Comparison of ENCODE assay signal across 9 cellular contexts in genomic region chr9:121529237-121529987, GRCh38. TPM values are rescaled to one million over a fixed set of nuclear protein-coding genes. Genes with fewer than 3 reads are reported as not detected.
DNase-seq lines count a peak whose midpoint lies in the region; ATAC-seq, FAIRE-seq and TF ChIP-seq lines count a peak whose summit lies in the region.
"Had no signal": no experiment of that assay in that cellular context is flagged by ENCODE, and none has a peak within 500 bp of the region (broad histone marks: within the 10 kb centered on the region; RNA-seq: fewer than 3 reads in every experiment).

No MANE protein-coding gene starts in this region.

- H3K14ac ChIP-seq in mesenchymal stem cell (ENCODE audit: low read length in 2 of 2): no peak overlapping the region

- no peaks in the 10 kb centered on the region for H3K36me3 ChIP-seq in mesenchymal stem cell (ENCODE audit: control insufficient read depth in 1 of 2, insufficient read depth in 2 of 2, low read depth in 1 of 2, low read length in 2 of 2)

- POLR2A ChIA-PET in A549 (lab: Yijun Ruan, JAX): no interaction called here

- H2AK5ac ChIP-seq in mesenchymal stem cell (ENCODE audit: low read length, severe bottlenecking): no peak overlapping the region

- FAIRE-seq in A549 (lab: Jason Lieb, UNC): no peak

- H3K9me3 Mint-ChIP-seq in type B pancreatic cell: no peaks in the 10 kb centered on the region

- no peak overlapping the region for H3K4me3 Mint-ChIP-seq in type B pancreatic cell
- H3K4me3 Mint-ChIP-seq: CD4-positive, CD25-positive, alpha-beta regulatory T cell had no signal

- peak overlapping the region; percentile 20 for H2AFZ ChIP-seq in mesenchymal stem cell (ENCODE audit: low read depth, low read length)

- 49% methylated on average over 10 of the region's 11 CpGs for WGBS in A549 (ENCODE audit: missing lambda C conversion rate)
- WGBS in mesenchymal stem cell: 47% methylated on average over 11 of the region's 11 CpGs

- H3K4me3 ChIP-seq in A549 (no peak overlapping the region), mesenchymal stem cell (ENCODE audit: insufficient read depth in 1 of 2, low read depth in 1 of 2, low read length in 2 of 2) (no peak overlapping the region)

- CTCF ChIA-PET in A549 (lab: Yijun Ruan, JAX): interaction anchor here (0.6 to 4.3 kb wide), 4 partner anchors 13 to 113 kb away, joined by 3 to 16 read pairs (median 4); no protein-coding TSS in a partner anchor

- H2BK120ac ChIP-seq in mesenchymal stem cell (ENCODE audit: low read depth, low read length): no peak overlapping the region

- H2BK15ac ChIP-seq in mesenchymal stem cell (ENCODE audit: low read depth, poor library complexity, severe bottlenecking): no peak overlapping the region

- H3K9me3 ChIP-seq in A549 (no peaks in the 10 kb centered on the region), mesenchymal stem cell (ENCODE audit: control insufficient read depth, low read length) (no peaks in the 10 kb centered on the region)

- peak overlapping the region; percentile 10 for H3K9ac ChIP-seq in mesenchymal stem cell (ENCODE audit: low read length)

- DNase-seq in A549 (ENCODE audit: low read depth in 1 of 2, low spot score in 1 of 2) (peak in 1 of 2 experiments; percentile 42), NCI-H1105 treated with DMSO at 0.1 percent for 48 hours (lab: John Stamatoyannopoulos, UW) (peak; percentile 9), epidermal melanocyte (ENCODE audit: insufficient read length, low spot score) (peak; percentile 70), mesenchymal stem cell (peak; percentile 63), NOMO-1 treated with dmso at 0.1 percent for 144 hours (lab: John Stamatoyannopoulos, UW; ENCODE audit: unreplicated experiment) (no peak), type B pancreatic cell (ENCODE audit: extremely low spot score, unreplicated experiment) (no peak), SHP77 treated with DMSO at 0.1 percent for 48 hours (lab: John Stamatoyannopoulos, UW) (no peak)
- DNase-seq: CD4-positive, CD25-positive, alpha-beta regulatory T cell had no signal

- H3K79me1 ChIP-seq in mesenchymal stem cell (replicated peaks; ENCODE audit: low read length, poor library complexity, severe bottlenecking): no peaks in the 10 kb centered on the region

- no peak overlapping the region for H2BK5ac ChIP-seq in mesenchymal stem cell (ENCODE audit: low read depth, low read length, poor library complexity, severe bottlenecking)

- no peak overlapping the region for H3K4ac ChIP-seq in mesenchymal stem cell (ENCODE audit: low read depth in 1 of 2, low read length in 2 of 2)

- no peak overlapping the region for H4K91ac ChIP-seq in mesenchymal stem cell (ENCODE audit: low read length)

- peaks cover 0 to 7% of the 10 kb centered on the region in 2 experiments for H3K27me3 ChIP-seq in mesenchymal stem cell (ENCODE audit: control insufficient read depth in 1 of 2, insufficient read depth in 1 of 2, low read length in 2 of 2)

- H3K4me1 Mint-ChIP-seq in type B pancreatic cell (ENCODE audit: unreplicated experiment): no peaks in the 10 kb centered on the region
- H3K4me1 Mint-ChIP-seq: CD4-positive, CD25-positive, alpha-beta regulatory T cell had no signal

- H3K27ac ChIP-seq in A549 (0 out of 6 replicates have a peak overlapping the region, but pooled peaks of 1 of the 2 experiments have one; percentile 4), mesenchymal stem cell (ENCODE audit: low read length, poor library complexity, severe bottlenecking) (no peak overlapping the region)

- no peaks in the 10 kb centered on the region for H3K36me3 Mint-ChIP-seq in type B pancreatic cell
- H3K36me3 Mint-ChIP-seq: CD4-positive, CD25-positive, alpha-beta regulatory T cell had no signal

- H3K27me3 Mint-ChIP-seq in type B pancreatic cell: no peaks in the 10 kb centered on the region

- H3K18ac ChIP-seq in mesenchymal stem cell (ENCODE audit: low read depth in 1 of 2, low read length in 2 of 2): no peak overlapping the region

- no peak overlapping the region for H3K4me2 ChIP-seq in A549
- no peak overlapping the region for H3K4me2 ChIP-seq in mesenchymal stem cell (ENCODE audit: low read length, poor library complexity, severe bottlenecking)

- no peak overlapping the region for H3K27ac Mint-ChIP-seq in type B pancreatic cell
- H3K27ac Mint-ChIP-seq: CD4-positive, CD25-positive, alpha-beta regulatory T cell had no signal

- H3K23ac ChIP-seq in mesenchymal stem cell (ENCODE audit: low read length in 2 of 2): no peak overlapping the region

- H3K4me1 ChIP-seq in A549: no peaks in the 10 kb centered on the region
- peaks cover 3% of the 10 kb centered on the region for H3K4me1 ChIP-seq in mesenchymal stem cell (ENCODE audit: control insufficient read depth, insufficient read depth, low read depth, low read length)

- TF ChIP-seq EP300 in A549 (IDR thresholded peaks at IDR 0.05): no peak

- no peak for TF ChIP-seq CTCF in A549 (IDR thresholded peaks at IDR 0.05)
- TF ChIP-seq CTCF in type B pancreatic cell (conservative IDR thresholded peaks at IDR 0.05): no peak

- peak; percentile 74 to 80; a peak in 5 of 6 replicates for ATAC-seq in A549
- no peak for ATAC-seq in GM18873 (IDR thresholded peaks at IDR 0.05; ENCODE audit: low FRiP score, unreplicated experiment)

- peak overlapping the region; percentile 66 for H4K8ac ChIP-seq in mesenchymal stem cell (ENCODE audit: low read length)

- no peak for TF ChIP-seq POLR2A in A549 (IDR thresholded peaks at IDR 0.05; ENCODE audit: low read length)

- H2BK12ac ChIP-seq in mesenchymal stem cell (ENCODE audit: low read length in 2 of 2): no peak overlapping the region

- TF ChIP-seq RAD21 in A549 (conservative IDR thresholded peaks at IDR 0.05 in 1 of 2, IDR thresholded peaks at IDR 0.05 in 1 of 2): no peak

TF ChIP-seq in A549, 52 proteins besides CTCF, POLR2A, EP300 and RAD21:
- no peak for TF ChIP-seq MAFK (IDR thresholded peaks at IDR 0.05; ENCODE audit: partially characterized antibody)
- TF ChIP-seq PBX3 (IDR thresholded peaks at IDR 0.05): no peak
- no peak for TF ChIP-seq CBX8 (IDR thresholded peaks at IDR 0.05)
- no peak for TF ChIP-seq SMC3 (IDR thresholded peaks at IDR 0.05)
- no peak for TF ChIP-seq CBX2 (IDR thresholded peaks at IDR 0.05; ENCODE audit: borderline replicate concordance, low read depth)
- no peak for TF ChIP-seq PHF8 (IDR thresholded peaks at IDR 0.05; ENCODE audit: borderline replicate concordance, low read depth)
- no peak for TF ChIP-seq MYC (IDR thresholded peaks at IDR 0.05; ENCODE audit: borderline replicate concordance, low read length)
- no peak for TF ChIP-seq TFCP2L1 (CRISPR knock-in tag; IDR thresholded peaks at IDR 0.05)
- no peak for TF ChIP-seq SREBF2 (IDR thresholded peaks at IDR 0.05)
- no peak for TF ChIP-seq RARB (CRISPR knock-in tag; IDR thresholded peaks at IDR 0.05)
- no peak for TF ChIP-seq MAX (IDR thresholded peaks at IDR 0.05)
- no peak for TF ChIP-seq HDAC2 (IDR thresholded peaks at IDR 0.05)
- no peak for TF ChIP-seq HES2 (IDR thresholded peaks at IDR 0.05)
- TF ChIP-seq NPAS2 (CRISPR knock-in tag; IDR thresholded peaks at IDR 0.05; ENCODE audit: borderline replicate concordance): no peak
- TF ChIP-seq CEBPB (IDR thresholded peaks at IDR 0.05): no peak

RNA-seq across cellular contexts. Expression of gene GGTA1, which starts 29.8 kb away (rescaled TPM):
- polyA plus RNA-seq in A549 (2011; rRNA removed) (0.05 TPM in 1 of 2 replicates, not detected in the other), A549 (2017; fragmentation: RNase III; extraction: RNeasy Plus Mini Kit Qiagen cat#74134 plus additional on column Dnase treatment) (not detected in 3 replicates)
- polyA plus RNA-seq in A549 (2012; cell fraction: cytosol; rRNA removed): not detected in 2 replicates
- not detected in 2 replicates for polyA plus RNA-seq in A549 (2012; cell fraction: nucleus; rRNA removed)
- not detected in 2 replicates for polyA minus RNA-seq in A549 (2011; rRNA and poly(A)+ RNA removed)
- polyA plus RNA-seq in mesenchymal stem cell (2013, experiment 1 of 2): not detected
- polyA plus RNA-seq in mesenchymal stem cell (2013, experiment 2 of 2): not detected
- not detected in 2 replicates for total RNA-seq in type B pancreatic cell (ENCODE audit: low replicate concordance)
- polyA plus RNA-seq: CD4-positive, CD25-positive, alpha-beta regulatory T cell had no signal

Comparison
In these comparisons a context has a peak if more than half of its experiments do, and no peak if none do; other contexts are left out.
1. DNase-seq: peak in NCI-H1105 treated with DMSO at 0.1 percent for 48 hours (single experiment), epidermal melanocyte (single experiment) and mesenchymal stem cell (single experiment); none in NOMO-1 treated with dmso at 0.1 percent for 144 hours (single experiment), type B pancreatic cell (single experiment) and SHP77 treated with DMSO at 0.1 percent for 48 hours (single experiment).